In genomic region chr3:25380222-25380739, GRCh38 we compare ENCODE assay signal across 21 cellular contexts. TPM values are rescaled to one million over a fixed set of nuclear protein-coding genes. Genes with fewer than 3 reads are reported as not detected.
DNase-seq lines count a peak whose midpoint lies in the region; ATAC-seq and TF ChIP-seq lines count a peak whose summit lies in the region.
"Had no signal": no experiment of that assay in that cellular context is flagged by ENCODE, and none has a peak within 500 bp of the region (broad histone marks: within the 10 kb centered on the region; RNA-seq: fewer than 3 reads in every experiment).

No MANE protein-coding gene starts in this region.

- no peaks in the 10 kb centered on the region for H3K9me1 ChIP-seq in IMR-90 (ENCODE audit: insufficient read depth, low read length)

- H2AK9ac ChIP-seq in IMR-90 (replicated peaks; ENCODE audit: low read depth, low read length, poor library complexity): no peak overlapping the region

- H3K4me3 ChIP-seq in IMR-90 (ENCODE audit: insufficient read depth, low read depth, low read length) (no peak overlapping the region), right lobe of liver (no peak overlapping the region), tibial artery (no peak overlapping the region), psoas muscle (no peak overlapping the region)
- H3K4me3 ChIP-seq: GM23338, left ventricle myocardium inferior, mucosa of descending colon, SK-N-MC, suprapubic skin had no signal

- 14% methylated on average over 4 of the region's 9 CpGs; no CpG with 5 or more reads in 1 of the 2 experiments for WGBS in IMR-90 (ENCODE audit: extremely low coverage in 2 of 2, insufficient read length in 1 of 2), 2 experiments
- 26% methylated on average over 9 of the region's 9 CpGs for WGBS in right lobe of liver (ENCODE audit: insufficient coverage, low coverage, low lambda C conversion rate, missing lambda C conversion rate)
- 39 to 45% (median 40%) methylated on average over 9 of the region's 9 CpGs for WGBS in psoas muscle, 3 donors

- no peak overlapping the region for H2BK20ac ChIP-seq in IMR-90 (ENCODE audit: low read depth, low read length)

- no peak overlapping the region for H2BK5ac ChIP-seq in IMR-90 (ENCODE audit: low read depth, low read length, poor library complexity, severe bottlenecking)

- H3K27me3 ChIP-seq in IMR-90 (ENCODE audit: control insufficient read depth, insufficient read depth, low read length): no peaks in the 10 kb centered on the region
- no peaks in the 10 kb centered on the region for H3K27me3 ChIP-seq in right lobe of liver
- H3K27me3 ChIP-seq in tibial artery: no peaks in the 10 kb centered on the region
- no peaks in the 10 kb centered on the region for H3K27me3 ChIP-seq in psoas muscle (ENCODE audit: insufficient read depth in 3 of 3, low read length in 2 of 3)
- H3K27me3 ChIP-seq: suprapubic skin had no signal

- dilution Hi-C loops in IMR-90 (cut with HindIII; ENCODE audit: low sequenced_read_pairs, unreplicated experiment): no loop called here

- TF ChIP-seq POLR2A in IMR-90 (IDR thresholded peaks at IDR 0.05; ENCODE audit: low read depth, low read length): no peak
- TF ChIP-seq POLR2A in right lobe of liver (IDR thresholded peaks at IDR 0.05): no peak

- H2AFZ ChIP-seq in IMR-90 (replicated peaks; ENCODE audit: low read length, poor library complexity): no peak overlapping the region
- H2AFZ ChIP-seq: GM23338 had no signal

- no peak overlapping the region for H3K14ac ChIP-seq in IMR-90 (replicated peaks; ENCODE audit: low read depth, low read length)

- H3K4me1 ChIP-seq in IMR-90 (ENCODE audit: control insufficient read depth, insufficient read depth, low read length) (no peaks in the 10 kb centered on the region), right lobe of liver (no peaks in the 10 kb centered on the region), tibial artery (peaks cover 0 to 17% (median 0%) of the 10 kb centered on the region in 4 donors), psoas muscle (no peaks in the 10 kb centered on the region)
- H3K4me1 ChIP-seq: suprapubic skin had no signal

- H3K9me3 ChIP-seq in IMR-90 (ENCODE audit: control insufficient read depth, insufficient read depth, low read length) (no peaks in the 10 kb centered on the region), right lobe of liver (no peaks in the 10 kb centered on the region), tibial artery (no peaks in the 10 kb centered on the region), psoas muscle (no peaks in the 10 kb centered on the region)
- H3K9me3 ChIP-seq: left ventricle myocardium inferior, mucosa of descending colon, suprapubic skin had no signal

- H2BK120ac ChIP-seq in IMR-90 (ENCODE audit: low read depth, low read length): no peak overlapping the region

- H4K5ac ChIP-seq in IMR-90 (ENCODE audit: low read depth, low read length): no peak overlapping the region

- no peaks in the 10 kb centered on the region for H3K79me1 ChIP-seq in IMR-90 (ENCODE audit: low read depth in 1 of 2, low read length in 2 of 2)

- no peaks in the 10 kb centered on the region for H4K20me1 ChIP-seq in IMR-90 (ENCODE audit: insufficient read depth, low read length)

- TF ChIP-seq CTCF in IMR-90 (conservative IDR thresholded peaks at IDR 0.05; ENCODE audit: low read depth, low read length): no peak
- no peak for TF ChIP-seq CTCF in right lobe of liver (IDR thresholded peaks at IDR 0.05)
- TF ChIP-seq CTCF in tibial artery (IDR thresholded peaks at IDR 0.05): no peak
- no peak for TF ChIP-seq CTCF in psoas muscle (IDR thresholded peaks at IDR 0.05)

- no peak for TF ChIP-seq RAD21 in IMR-90 (IDR thresholded peaks at IDR 0.05; ENCODE audit: low read length)

- no peak overlapping the region for H3K23ac ChIP-seq in IMR-90 (ENCODE audit: low read depth, low read length)

- H3K27ac ChIP-seq in IMR-90 (ENCODE audit: insufficient read depth, low read length) (no peak overlapping the region; the same call in 1 of the 2 replicates), right lobe of liver (peak overlapping the region in 2 of 3 donors; percentile 3 to 30), tibial artery (peak overlapping the region; percentile 14 to 22), psoas muscle (no peak overlapping the region), caudate nucleus (ENCODE audit: low read depth, low read length) (no peak overlapping the region)
- H3K27ac ChIP-seq: left ventricle myocardium inferior, SK-N-MC, suprapubic skin had no signal

- no peak overlapping the region for H2AK5ac ChIP-seq in IMR-90 (ENCODE audit: low read depth, low read length)

- in situ Hi-C loops in IMR-90 (cut with MboI; ENCODE audit: low sequenced_read_pairs): no loop called here

- H4K91ac ChIP-seq in IMR-90 (ENCODE audit: insufficient read depth, low read depth, low read length): no peak overlapping the region

- no peak overlapping the region for H3K18ac ChIP-seq in IMR-90 (ENCODE audit: low read depth, low read length)

- ATAC-seq in IMR-90 (ENCODE audit: low read depth) (no peak), right lobe of liver (peak; percentile 33 to 77 (median 43)), psoas muscle (no peak)
- ATAC-seq: mucosa of descending colon had no signal

- intact Hi-C loops in IMR-90 (cut with micrococcal nuclease): no loop called here
- intact Hi-C loops in right lobe of liver (cut with DNase I): no loop called here
- intact Hi-C loops in tibial artery (cut with DNase I; ENCODE audit: low total_unique reads): no loop called here
- intact Hi-C loops in psoas muscle (cut with DNase I): no loop called here

- no TSS peak for BruUV-seq in IMR-90 (replicated peaks; lab: Mats Ljungman, UMichigan)

- H3K9ac ChIP-seq in IMR-90 (ENCODE audit: low read depth, low read length): no peak overlapping the region

- H3K36me3 ChIP-seq in IMR-90 (ENCODE audit: control insufficient read depth, insufficient read depth, low read length) (no peaks in the 10 kb centered on the region), right lobe of liver (no peaks in the 10 kb centered on the region), tibial artery (no peaks in the 10 kb centered on the region), psoas muscle (ENCODE audit: insufficient read depth in 1 of 2, low read depth in 1 of 2) (no peaks in the 10 kb centered on the region)
- H3K36me3 ChIP-seq: left ventricle myocardium inferior, suprapubic skin had no signal

- POLR2A ChIA-PET in IMR-90 (lab: Charles Lee; ENCODE audit: unreplicated experiment): no interaction called here

- no peak overlapping the region for H3K56ac ChIP-seq in IMR-90 (ENCODE audit: extremely low read depth, insufficient read depth, low read length)

- CTCF ChIA-PET in IMR-90 (lab: Yijun Ruan, JAX): no interaction called here

- H4K8ac ChIP-seq in IMR-90 (ENCODE audit: low read depth in 2 of 2, low read length in 2 of 2): no peak overlapping the region

- DNase-seq in IMR-90: no peak
- DNase-seq in dedifferentiated amniotic fluid mesenchymal stem cell (ENCODE audit: extremely low spot score): peak; percentile 58
- DNase-seq in right lobe of liver: no peak
- DNase-seq in tibial artery: no peak
- DNase-seq in psoas muscle: no peak
- no peak for DNase-seq in caudate nucleus (lab: John Stamatoyannopoulos, UW)
- DNase-seq in NCI-H345 treated with DMSO at 0.1 percent for 48 hours (lab: John Stamatoyannopoulos, UW; ENCODE audit: unreplicated experiment): no peak
- DNase-seq: activated CD4-positive, alpha-beta T cell treated with anti-CD3 and anti-CD28 coated beads, Interleukin-2, amount 50 U/mL, for 48 hours; activated gamma-delta T cell treated with Interleukin-2 at 50 U/mL for 16 hours; CD4-positive, alpha-beta memory T cell; central memory CD4-positive, alpha-beta T cell; DMS53; KG1; left ventricle myocardium inferior; mucosa of descending colon; NCI-H187 treated with DMSO at 0.1 percent for 48 hours; NCI-H446 had no signal

- no peak overlapping the region for H3K4me2 ChIP-seq in IMR-90 (ENCODE audit: low read depth, low read length)
- H3K4me2 ChIP-seq: GM23338 had no signal

- H3K4ac ChIP-seq in IMR-90 (ENCODE audit: low read depth, low read length): no peak overlapping the region

- no peak overlapping the region for H2BK15ac ChIP-seq in IMR-90 (ENCODE audit: low read depth, low read length)

TF ChIP-seq in IMR-90, 13 proteins besides CTCF, POLR2A, EP300 and RAD21:
- TF ChIP-seq NFE2L2 (IDR thresholded peaks at IDR 0.05; ENCODE audit: low read depth, low read length): no peak
- TF ChIP-seq CEBPB (IDR thresholded peaks at IDR 0.05; ENCODE audit: low read depth, low read length): peak; percentile 77

RNA-seq across cellular contexts. Expression of gene RARB, which starts 47.8 kb away (rescaled TPM):
- total RNA-seq in IMR-90 (2012; rRNA removed) (1.4 TPM in 2 replicates), right lobe of liver (1 to 10 TPM; 1.2 to 2.8 (median 2.1) TPM), psoas muscle (1 to 10 TPM; 1.3 to 5.4 (median 1.9) TPM)
- polyA plus RNA-seq in IMR-90 (2012; rRNA removed) (0.52 and 0.53 TPM in 2 replicates), psoas muscle (1 to 10 TPM; 1.1 to 2.0 (median 1.9) TPM)
- 0.14 and 0.45 TPM in 2 replicates for polyA plus RNA-seq in IMR-90 (2012; cell fraction: cytosol; rRNA removed)
- polyA plus RNA-seq in IMR-90 (2012; cell fraction: nucleus; rRNA removed; ENCODE audit: low replicate concordance): 0.10 and 0.48 TPM in 2 replicates
- total RNA-seq: CD4-positive, alpha-beta memory T cell; WTC11 had no signal

Comparison
In these comparisons a context has a peak if more than half of its experiments do, and no peak if none do; other contexts are left out.
1. ATAC-seq: peak in right lobe of liver (4 of 4); none in IMR-90 (single experiment) and psoas muscle (0 of 4).
2. H3K27ac ChIP-seq: peak in right lobe of liver (2 of 3) and tibial artery (2 of 2); none in IMR-90 (single experiment), psoas muscle (single experiment) and caudate nucleus (single experiment).